Comparison of ENCODE assay signal across 1 cellular context in the genomic region with DNA sequence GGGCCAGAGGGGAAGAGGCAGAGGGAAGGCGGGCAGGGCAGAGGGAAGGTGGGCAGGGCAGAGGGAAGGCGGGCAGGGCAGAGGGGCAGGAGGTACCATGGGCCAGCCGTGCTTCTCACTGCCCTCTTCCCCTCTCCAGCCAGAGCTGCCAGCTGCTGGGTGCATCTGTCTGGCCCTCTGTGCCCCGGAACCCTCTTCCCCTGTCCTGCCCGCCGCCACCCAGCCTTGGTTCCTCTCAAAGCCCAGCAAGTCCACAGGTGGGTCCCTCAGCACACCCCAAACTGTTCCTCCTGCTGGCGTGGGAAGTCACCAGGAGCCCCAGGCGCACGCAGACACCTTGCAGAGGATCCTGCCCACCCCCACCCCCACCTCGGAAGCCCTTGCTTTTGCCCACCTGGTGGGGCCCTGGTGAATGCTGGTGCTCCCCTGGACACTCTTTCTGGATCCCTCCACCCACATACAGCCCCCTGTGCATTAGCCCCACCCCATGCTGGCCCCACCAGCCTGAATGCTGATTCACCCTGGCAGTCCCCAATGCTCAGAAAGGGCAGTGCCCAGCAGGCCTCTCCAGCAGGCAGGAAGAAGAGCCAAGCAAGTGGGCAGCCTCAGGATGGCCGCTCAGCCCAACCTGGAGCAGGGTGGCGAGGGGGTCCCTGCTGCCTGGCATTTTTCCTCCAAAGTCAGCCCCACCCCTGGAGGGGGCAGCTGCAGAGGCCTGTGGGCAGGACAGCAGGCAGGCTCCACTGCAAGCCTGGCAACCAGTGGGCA.
TF ChIP-seq lines count a peak whose summit lies in the region.

No MANE protein-coding gene starts in this region.

TF ChIP-seq in H1, 55 proteins besides CTCF, POLR2A, EP300 and RAD21:
- TF ChIP-seq TAF7 (optimal IDR thresholded peaks at IDR 0.05; ENCODE audit: borderline replicate concordance, low read depth, low read length): no peak
- no peak for TF ChIP-seq KDM5A (IDR thresholded peaks at IDR 0.05; ENCODE audit: low read length)
- no peak for TF ChIP-seq TBP (IDR thresholded peaks at IDR 0.05; ENCODE audit: low read depth, low read length)
- TF ChIP-seq TAF1 (IDR thresholded peaks at IDR 0.05; ENCODE audit: low read depth, low read length): no peak
- no peak for TF ChIP-seq BACH1 (IDR thresholded peaks at IDR 0.05; ENCODE audit: low read length)
- TF ChIP-seq SIN3A (conservative IDR thresholded peaks at IDR 0.05 in 1 of 2, IDR thresholded peaks at IDR 0.05 in 1 of 2; ENCODE audit: low read depth in 1 of 2, low read length in 2 of 2): no peak
- no peak for TF ChIP-seq NANOG (IDR thresholded peaks at IDR 0.05; ENCODE audit: insufficient read depth, low read depth, low read length, poor library complexity, severe bottlenecking)
- TF ChIP-seq HDAC2 (IDR thresholded peaks at IDR 0.05; ENCODE audit: borderline replicate concordance in 1 of 2, low read depth in 2 of 2, low read length in 2 of 2): no peak
- TF ChIP-seq BRCA1 (IDR thresholded peaks at IDR 0.05; ENCODE audit: low read depth, low read length): no peak
- no peak for TF ChIP-seq SIRT6 (IDR thresholded peaks at IDR 0.05; ENCODE audit: low read length)
- no peak for TF ChIP-seq HDAC6 (IDR thresholded peaks at IDR 0.05; ENCODE audit: low read depth, low read length)
- TF ChIP-seq ZNF274 (IDR thresholded peaks at IDR 0.05; ENCODE audit: borderline replicate concordance, extremely low read depth, low read length): no peak
- TF ChIP-seq JUND (IDR thresholded peaks at IDR 0.05; ENCODE audit: low read length): no peak
- no peak for TF ChIP-seq TEAD4 (IDR thresholded peaks at IDR 0.05; ENCODE audit: low read depth, low read length)
- no peak for TF ChIP-seq NRF1 (IDR thresholded peaks at IDR 0.05; ENCODE audit: low read depth, low read length)
- TF ChIP-seq CBX8 (IDR thresholded peaks at IDR 0.05; ENCODE audit: borderline replicate concordance, low read depth, low read length): no peak
- TF ChIP-seq, protein P1, sequence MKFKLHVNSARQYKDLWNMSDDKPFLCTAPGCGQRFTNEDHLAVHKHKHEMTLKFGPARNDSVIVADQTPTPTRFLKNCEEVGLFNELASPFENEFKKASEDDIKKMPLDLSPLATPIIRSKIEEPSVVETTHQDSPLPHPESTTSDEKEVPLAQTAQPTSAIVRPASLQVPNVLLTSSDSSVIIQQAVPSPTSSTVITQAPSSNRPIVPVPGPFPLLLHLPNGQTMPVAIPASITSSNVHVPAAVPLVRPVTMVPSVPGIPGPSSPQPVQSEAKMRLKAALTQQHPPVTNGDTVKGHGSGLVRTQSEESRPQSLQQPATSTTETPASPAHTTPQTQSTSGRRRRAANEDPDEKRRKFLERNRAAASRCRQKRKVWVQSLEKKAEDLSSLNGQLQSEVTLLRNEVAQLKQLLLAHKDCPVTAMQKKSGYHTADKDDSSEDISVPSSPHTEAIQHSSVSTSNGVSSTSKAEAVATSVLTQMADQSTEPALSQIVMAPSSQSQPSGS (IDR thresholded peaks at IDR 0.05; ENCODE audit: low read length): no peak
